In the genomic region with DNA sequence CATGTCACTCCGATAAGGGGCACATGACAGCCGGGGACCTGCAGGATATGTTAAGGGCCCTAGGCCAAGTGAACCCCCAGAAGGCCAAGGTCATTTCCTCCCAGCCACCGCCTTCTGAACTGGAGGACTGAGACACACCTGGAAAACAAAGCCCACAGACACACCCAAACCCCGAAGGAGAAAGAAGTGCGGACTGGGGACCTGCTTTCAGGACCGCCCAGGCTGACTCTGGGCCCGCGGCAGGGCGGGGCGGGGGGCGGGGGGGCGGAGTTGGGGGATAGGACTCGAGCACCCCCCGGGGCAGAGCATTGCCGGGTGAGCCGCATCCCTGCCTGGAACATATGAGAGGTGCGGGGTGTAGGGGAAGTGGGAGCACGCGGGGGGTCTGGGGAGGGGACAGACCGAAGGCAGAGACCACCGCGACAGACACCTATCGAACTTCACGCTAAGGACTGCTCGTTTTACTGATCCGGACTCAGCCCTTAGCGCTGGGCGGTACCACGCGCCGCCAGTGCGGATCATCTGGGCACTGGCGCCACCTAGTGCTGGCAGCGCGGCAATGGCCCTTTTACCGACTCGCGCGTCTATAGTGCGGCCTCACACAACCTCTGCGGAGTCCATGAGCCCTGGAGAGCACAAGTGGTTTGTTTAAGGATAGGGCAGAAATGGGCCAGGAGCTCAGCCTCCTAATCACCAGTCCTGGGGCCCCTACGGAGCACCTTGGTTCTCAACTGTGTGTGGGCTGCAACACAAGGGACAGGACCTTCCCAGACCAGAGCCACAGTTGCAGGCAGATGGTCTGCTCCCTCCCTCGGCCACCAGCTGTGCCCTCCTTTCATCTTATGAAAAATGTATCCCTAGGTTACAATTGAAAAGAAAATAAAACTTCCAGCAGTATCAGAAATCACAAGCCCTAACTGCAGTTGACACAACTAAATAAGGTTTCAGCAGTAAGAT, we compare ENCODE assay signal across 8 cellular contexts.
DNase-seq lines count a peak whose midpoint lies in the region; ATAC-seq, FAIRE-seq and TF ChIP-seq lines count a peak whose summit lies in the region.

No MANE protein-coding gene starts in this region.

- H3K36me3 ChIP-seq in WERI-Rb-1 (no peaks in the 10 kb centered on the region), breast epithelium (no peaks in the 10 kb centered on the region), spleen (no peaks in the 10 kb centered on the region)

- CTCF ChIA-PET in A549 (lab: Yijun Ruan, JAX), result interaction anchor here (0.6 to 2.3 kb wide), 25 partner anchors 8 to 685 kb away, joined by 3 to 10 read pairs (median 4); no protein-coding TSS in a partner anchor

- peak; percentile 63 for FAIRE-seq in A549 (lab: Jason Lieb, UNC)

- no peak for TF ChIP-seq EP300 in A549 (IDR thresholded peaks at IDR 0.05)

- TF ChIP-seq CTCF in A549 (IDR thresholded peaks at IDR 0.05), result peak; percentile 88
- TF ChIP-seq CTCF in WERI-Rb-1 (IDR thresholded peaks at IDR 0.05; ENCODE audit: low read depth, low read length), result peak; percentile 94
- peak; percentile 35 to 82 (median 77) for TF ChIP-seq CTCF in breast epithelium (IDR thresholded peaks at IDR 0.05)
- TF ChIP-seq CTCF in spleen (IDR thresholded peaks at IDR 0.05 in 8 of 11, conservative IDR thresholded peaks at IDR 0.05 in 3 of 11), result peak; percentile 55 to 96 (median 89)

- peak overlapping the region; percentile 67 to 84 for H3K27ac ChIP-seq in A549
- no peak overlapping the region for H3K27ac ChIP-seq in WERI-Rb-1
- H3K27ac ChIP-seq in breast epithelium, result no peak overlapping the region
- H3K27ac ChIP-seq in spleen, result no peak overlapping the region

- no peaks in the 10 kb centered on the region for H3K27me3 ChIP-seq in WERI-Rb-1 (ENCODE audit: insufficient read depth, low read depth, severe bottlenecking)
- no peaks in the 10 kb centered on the region for H3K27me3 ChIP-seq in breast epithelium
- H3K27me3 ChIP-seq in spleen (replicated peaks in 1 of 7), result peaks cover 0 to 12% (median 0%) of the 10 kb centered on the region in 7 donors

- WGBS in A549 (ENCODE audit: missing lambda C conversion rate), result 14% methylated on average over 20 of the region's 43 CpGs
- 6 to 9% (median 6%) methylated on average over 25 to 43 of the region's 43 CpGs for WGBS in spleen, 5 donors

- intact Hi-C loops in breast epithelium (cut with DNase I; ENCODE audit: low total_unique reads), result no loop called here
- intact Hi-C loops in spleen (cut with DNase I; ENCODE audit: low total_unique reads), result loop anchor here (5.0 to 10.0 kb wide), 3 partner anchors 113 to 715 kb away; no protein-coding TSS in a partner anchor

- H3K4me3 ChIP-seq in A549 (peak overlapping the region; percentile 50), WERI-Rb-1 (ENCODE audit: low read depth, low read length) (peak overlapping the region; percentile 32), breast epithelium (peak overlapping the region; percentile 35 to 72 (median 47)), spleen (peak overlapping the region in 7 of 8 donors; percentile 6 to 66 (median 38))

- H3K9me3 ChIP-seq in A549 (no peaks in the 10 kb centered on the region), WERI-Rb-1 (ENCODE audit: severe bottlenecking) (no peaks in the 10 kb centered on the region), breast epithelium (no peaks in the 10 kb centered on the region), spleen (no peaks in the 10 kb centered on the region)

- peak overlapping the region; percentile 88 for H3K4me2 ChIP-seq in A549

- ATAC-seq in A549 (peak; percentile 93 to 99), GM18511 (IDR thresholded peaks at IDR 0.05; ENCODE audit: unreplicated experiment) (peak; percentile 98), HG03039 (IDR thresholded peaks at IDR 0.05; ENCODE audit: unreplicated experiment) (peak; percentile 97)

- POLR2A ChIA-PET in A549 (lab: Yijun Ruan, JAX), result interaction anchor here (0.5 kb wide), 1 partner anchor 728 kb away, joined by 8 read pairs; no protein-coding TSS in a partner anchor

- peak; percentile 70 to 85 for DNase-seq in A549 (ENCODE audit: low read depth in 1 of 2, low spot score in 1 of 2)
- peak; percentile 30 for DNase-seq in NCI-H2081 treated with DMSO at 0.1 percent for 48 hours (lab: John Stamatoyannopoulos, UW)
- peak; percentile 77 for DNase-seq in WERI-Rb-1
- peak; percentile 37 to 77 for DNase-seq in breast epithelium (ENCODE audit: low spot score in 2 of 2)
- DNase-seq in iPS-NIHi7 (ENCODE audit: extremely low spot score), result peak; percentile 93
- peak; percentile 93 for DNase-seq in spleen

- TF ChIP-seq POLR2A in A549 (IDR thresholded peaks at IDR 0.05; ENCODE audit: low read length) (no peak), breast epithelium (IDR thresholded peaks at IDR 0.05) (no peak), spleen (IDR thresholded peaks at IDR 0.05) (no peak)

- TF ChIP-seq RAD21 in A549 (conservative IDR thresholded peaks at IDR 0.05 in 1 of 2, IDR thresholded peaks at IDR 0.05 in 1 of 2), result peak; percentile 91 to 94

- H3K4me1 ChIP-seq in A549 (no peaks in the 10 kb centered on the region), breast epithelium (no peaks in the 10 kb centered on the region), spleen (peaks cover 0 to 10% (median 3%) of the 10 kb centered on the region in 6 donors)

TF ChIP-seq in A549, 52 proteins besides CTCF, POLR2A, EP300 and RAD21:
- TF ChIP-seq, protein P1, sequence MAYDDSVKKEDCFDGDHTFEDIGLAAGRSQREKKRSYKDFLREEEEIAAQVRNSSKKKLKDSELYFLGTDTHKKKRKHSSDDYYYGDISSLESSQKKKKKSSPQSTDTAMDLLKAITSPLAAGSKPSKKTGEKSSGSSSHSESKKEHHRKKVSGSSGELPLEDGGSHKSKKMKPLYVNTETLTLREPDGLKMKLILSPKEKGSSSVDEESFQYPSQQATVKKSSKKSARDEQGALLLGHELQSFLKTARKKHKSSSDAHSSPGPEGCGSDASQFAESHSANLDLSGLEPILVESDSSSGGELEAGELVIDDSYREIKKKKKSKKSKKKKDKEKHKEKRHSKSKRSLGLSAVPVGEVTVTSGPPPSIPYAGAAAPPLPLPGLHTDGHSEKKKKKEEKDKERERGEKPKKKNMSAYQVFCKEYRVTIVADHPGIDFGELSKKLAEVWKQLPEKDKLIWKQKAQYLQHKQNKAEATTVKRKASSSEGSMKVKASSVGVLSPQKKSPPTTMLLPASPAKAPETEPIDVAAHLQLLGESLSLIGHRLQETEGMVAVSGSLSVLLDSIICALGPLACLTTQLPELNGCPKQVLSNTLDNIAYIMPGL (CRISPR knock-in tag; IDR thresholded peaks at IDR 0.05; ENCODE audit: borderline replicate concordance), result no peak
- peak; percentile 92 for TF ChIP-seq SMC3 (IDR thresholded peaks at IDR 0.05)
- peak; percentile 78 for TF ChIP-seq MAX (IDR thresholded peaks at IDR 0.05)
- 0 out of 2 replicates have a peak, but pooled peaks have one; percentile 37 for TF ChIP-seq MYC (IDR thresholded peaks at IDR 0.05; ENCODE audit: borderline replicate concordance, low read length)

Comparison
In these comparisons a context has a peak if more than half of its experiments do, and no peak if none do; other contexts are left out.
1. DNase-seq: peak in every context shown above with its lines; median percentile 93 in iPS-NIHi7; 93 in spleen; 78 in A549; 77 in WERI-Rb-1; 57 in breast epithelium; 30 in NCI-H2081 treated with DMSO at 0.1 percent for 48 hours.
2. H3K27ac ChIP-seq: peak in A549 (2 of 2); none in WERI-Rb-1 (single experiment), breast epithelium (0 of 2) and spleen (0 of 8).
3. Peak in every context shown above with its lines, with median percentiles within 50 percentile points of each other: ATAC-seq, H3K4me3 ChIP-seq and CTCF ChIP-seq.